9 cellular contexts compared by ENCODE assay signal in the genomic region with DNA sequence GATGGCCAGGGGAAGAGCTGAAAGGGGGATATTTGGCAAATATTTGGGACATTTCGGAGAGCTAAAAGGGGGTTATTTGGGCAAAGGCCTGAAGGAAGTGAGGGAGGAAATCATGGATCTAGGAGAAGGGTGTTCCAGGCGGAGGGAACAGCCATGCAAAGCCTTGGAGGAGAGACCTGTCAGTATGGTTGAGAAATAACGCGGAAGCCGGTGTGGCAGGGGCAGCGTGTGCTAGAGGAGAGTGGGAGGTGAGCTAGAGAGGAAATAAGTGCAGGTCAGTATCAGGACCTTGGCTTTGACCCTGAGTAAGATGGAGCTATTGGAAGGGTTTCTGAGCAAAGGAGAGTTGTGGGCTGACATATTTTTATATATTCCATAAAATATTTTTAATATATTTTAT. TPM values are rescaled to one million over a fixed set of nuclear protein-coding genes. Genes with fewer than 3 reads are reported as not detected.
"Had no signal": no experiment of that assay in that cellular context is flagged by ENCODE, and none has a peak within 500 bp of the region (broad histone marks: within the 10 kb centered on the region; RNA-seq: fewer than 3 reads in every experiment).

No MANE protein-coding gene starts in this region.

- H3K27ac Mint-ChIP-seq: GM23338, H9, IgD-negative memory B cell had no signal

- H3K4me3 Mint-ChIP-seq: GM23338, H9, IgD-negative memory B cell had no signal

- ATAC-seq: GM23338 had no signal

- DNase-seq: H9, HCEC 1CT, KBM-7 had no signal

- H3K4me1 Mint-ChIP-seq: GM23338, H9 had no signal

- H3K4me3 ChIP-seq: GM23338 had no signal

- FAIRE-seq: H1, H54, HTR-8/SVneo had no signal

- H3K36me3 Mint-ChIP-seq: IgD-negative memory B cell had no signal

RNA-seq across cellular contexts. Expression of gene CTRC, which starts 3.0 kb away (rescaled TPM):
- total RNA-seq: H9, HT-29 had no signal
- polyA plus RNA-seq: GM23338, H1, IgD-negative memory B cell had no signal

RNA-seq across cellular contexts. Expression of gene CELA2A, which starts 15.3 kb away (rescaled TPM):
- total RNA-seq: GM23338, H1, H9, HT-29 had no signal
- polyA plus RNA-seq: GM23338, H1, IgD-negative memory B cell had no signal

RNA-seq across cellular contexts. Expression of gene CELA2B, which starts 34.7 kb away (rescaled TPM):
- total RNA-seq: GM23338, H1, H9, HT-29 had no signal
- polyA plus RNA-seq: GM23338, H1, IgD-negative memory B cell had no signal
